Comparison of ENCODE assay signal across 13 cellular contexts in genomic region chr11:72418834-72419560, GRCh38. TPM values are rescaled to one million over a fixed set of nuclear protein-coding genes. Genes with fewer than 3 reads are reported as not detected.
DNase-seq lines count a peak whose midpoint lies in the region; ATAC-seq, FAIRE-seq and TF ChIP-seq lines count a peak whose summit lies in the region.
"Had no signal": no experiment of that assay in that cellular context is flagged by ENCODE, and none has a peak within 500 bp of the region (broad histone marks: within the 10 kb centered on the region; RNA-seq: fewer than 3 reads in every experiment).

No MANE protein-coding gene starts in this region.

- TF ChIP-seq CTCF in CD4-positive, alpha-beta T cell (IDR thresholded peaks at IDR 0.05): no peak
- no peak for TF ChIP-seq CTCF in KMS-11 (conservative IDR thresholded peaks at IDR 0.05; ENCODE audit: low read depth, low read length)
- TF ChIP-seq CTCF in astrocyte of the cerebellum (IDR thresholded peaks at IDR 0.05; ENCODE audit: low read depth, low read length, missing control alignments): peak; percentile 6

- ATAC-seq in CD4-positive, alpha-beta T cell (ENCODE audit: poor library complexity): no peak
- peak; percentile 54 for ATAC-seq in GM18502 (IDR thresholded peaks at IDR 0.05; ENCODE audit: poor library complexity, unreplicated experiment)
- ATAC-seq in HG03457 (IDR thresholded peaks at IDR 0.05; ENCODE audit: unreplicated experiment): no peak
- ATAC-seq: mucosa of descending colon had no signal

- H3K36me3 Mint-ChIP-seq in CD4-positive, alpha-beta T cell (ENCODE audit: low read depth): no peaks in the 10 kb centered on the region
- peaks cover 0 to 3% (median 0%) of the 10 kb centered on the region in 3 donors for H3K36me3 Mint-ChIP-seq in immature natural killer cell

- H3K9me3 ChIP-seq in CD4-positive, alpha-beta T cell (ENCODE audit: control insufficient read depth, low read length): no peaks in the 10 kb centered on the region
- H3K9me3 ChIP-seq: mucosa of descending colon had no signal

- FAIRE-seq in urothelium cell line (lab: Jason Lieb, UNC): no peak
- FAIRE-seq: small intestine had no signal

- H3K27ac ChIP-seq in CD4-positive, alpha-beta T cell (ENCODE audit: low read depth, low read length): no peak overlapping the region
- H3K27ac ChIP-seq in KMS-11: peak overlapping the region; percentile 21; the same call in 1 of the 2 replicates
- H3K27ac ChIP-seq: hepatocyte had no signal

- no peaks in the 10 kb centered on the region for H3K79me2 ChIP-seq in KMS-11 (ENCODE audit: insufficient read depth, low read depth)

- peaks cover 35% of the 10 kb centered on the region for H3K4me1 ChIP-seq in KMS-11 (ENCODE audit: low read depth, poor library complexity, severe bottlenecking)

- peak overlapping the region; percentile 67 for H3K27ac Mint-ChIP-seq in CD4-positive, alpha-beta T cell
- peak overlapping the region in 1 of 6 donors; percentile 18 for H3K27ac Mint-ChIP-seq in immature natural killer cell

- H3K27me3 ChIP-seq in CD4-positive, alpha-beta T cell (ENCODE audit: control insufficient read depth, insufficient read depth, low read length): no peaks in the 10 kb centered on the region
- no peaks in the 10 kb centered on the region for H3K27me3 ChIP-seq in KMS-11 (ENCODE audit: insufficient read depth, low read depth)
- H3K27me3 ChIP-seq: hepatocyte had no signal

- no peaks in the 10 kb centered on the region for H3K9me3 Mint-ChIP-seq in CD4-positive, alpha-beta T cell
- H3K9me3 Mint-ChIP-seq in immature natural killer cell: no peaks in the 10 kb centered on the region

- no peak for DNase-seq in CD4-positive, alpha-beta T cell
- DNase-seq in astrocyte of the cerebellum (ENCODE audit: low read depth): no peak
- DNase-seq in NCI-H1105 (lab: John Stamatoyannopoulos, UW): no peak
- no peak for DNase-seq in immature natural killer cell
- DNase-seq in urothelium cell line (ENCODE audit: low spot score): no peak
- DNase-seq: activated gamma-delta T cell treated with Interleukin-2 at 50 U/mL for 16 hours, mucosa of descending colon, NCI-H524 treated with DMSO at 0.1 percent for 48 hours had no signal

- no peak overlapping the region for H3K4me3 ChIP-seq in KMS-11 (IDR thresholded peaks at IDR 0.05; ENCODE audit: insufficient read depth, low read depth, low read length)
- H3K4me3 ChIP-seq in astrocyte of the cerebellum (ENCODE audit: low read depth, low read length): no peak overlapping the region
- H3K4me3 ChIP-seq: hepatocyte, mucosa of descending colon had no signal

- H3K27me3 Mint-ChIP-seq in CD4-positive, alpha-beta T cell: no peaks in the 10 kb centered on the region
- H3K27me3 Mint-ChIP-seq in immature natural killer cell (ENCODE audit: low read depth in 3 of 3): peaks cover 0 to 2% (median 1%) of the 10 kb centered on the region in 3 donors

- CTCF ChIA-PET in CD4-positive, alpha-beta T cell (lab: Charles Lee): interaction anchor here (0.6 to 2.0 kb wide), 4 partner anchors 8 to 49 kb away, joined by 3 to 8 read pairs (median 3); partner anchors contain the start of gene CLPB

- H3K9ac ChIP-seq in KMS-11: no peak overlapping the region

- no peaks in the 10 kb centered on the region for H3K36me3 ChIP-seq in KMS-11 (ENCODE audit: insufficient read depth)

- in situ Hi-C loops in astrocyte of the cerebellum (cut with HindIII; ENCODE audit: low sequenced_read_pairs): loop anchor here (25.0 kb wide), 1 partner anchor 407 kb away; no protein-coding TSS in a partner anchor

- no peak overlapping the region for H2AFZ ChIP-seq in KMS-11 (ENCODE audit: low read depth)
- H2AFZ ChIP-seq: hepatocyte had no signal

- H3K4me3 Mint-ChIP-seq in CD4-positive, alpha-beta T cell: no peak overlapping the region
- no peak overlapping the region for H3K4me3 Mint-ChIP-seq in immature natural killer cell

- POLR2A ChIA-PET in CD4-positive, alpha-beta T cell (lab: Charles Lee): interaction anchor here (0.6 to 1.0 kb wide), 3 partner anchors 12 to 1802 kb away, joined by 3 read pairs; partner anchors contain the start of gene ANAPC15

- H4K20me1 ChIP-seq in KMS-11 (ENCODE audit: insufficient read depth): no peaks in the 10 kb centered on the region

- peak overlapping the region; percentile 26; the same call in 1 of the 2 replicates for H3K4me2 ChIP-seq in KMS-11
- H3K4me2 ChIP-seq: hepatocyte had no signal

- H3K4me1 Mint-ChIP-seq in CD4-positive, alpha-beta T cell (ENCODE audit: low read depth): peaks cover 32% of the 10 kb centered on the region
- peaks cover 6 to 16% of the 10 kb centered on the region in 2 donors for H3K4me1 Mint-ChIP-seq in immature natural killer cell

- intact Hi-C loops in CD4-positive, alpha-beta T cell (cut with DNase I, micrococcal nuclease): no loop called here

RNA-seq across cellular contexts. Expression of gene CLPB, which starts 15.3 kb away (rescaled TPM):
- 1 to 10 TPM; 8.7 TPM for total RNA-seq in CD4-positive, alpha-beta T cell
- polyA plus RNA-seq in immature natural killer cell: 1 to 10 TPM; 3.8 to 6.9 (median 4.0) TPM
